ENCODE assay signal across 13 cellular contexts in genomic region chr16:3186946-3187690, GRCh38. TPM values are rescaled to one million over a fixed set of nuclear protein-coding genes. Genes with fewer than 3 reads are reported as not detected.
DNase-seq lines count a peak whose midpoint lies in the region; ATAC-seq and TF ChIP-seq lines count a peak whose summit lies in the region.
"Had no signal": no experiment of that assay in that cellular context is flagged by ENCODE, and none has a peak within 500 bp of the region (broad histone marks: within the 10 kb centered on the region; RNA-seq: fewer than 3 reads in every experiment).

No MANE protein-coding gene starts in this region.

- no peak for TF ChIP-seq POLR2A in lower leg skin (IDR thresholded peaks at IDR 0.05)

- H3K36me3 ChIP-seq in HUES64 (ENCODE audit: insufficient read depth, low read length): no peaks in the 10 kb centered on the region
- H3K36me3 ChIP-seq: SJCRH30, tibial artery had no signal

- no peak for DNase-seq in activated CD8-positive, alpha-beta memory T cell treated with anti-CD3 and anti-CD28 coated beads, Interleukin-2, amount 10 ng/mL, durations not matched to agents 7 days and 5 days
- DNase-seq in activated CD8-positive, alpha-beta memory T cell treated with anti-CD3 and anti-CD28 coated beads for 24 hours: no peak
- no peak for DNase-seq in central memory CD8-positive, alpha-beta T cell (ENCODE audit: low spot score in 2 of 2)
- no peak for DNase-seq in neural crest cell (ENCODE audit: low read depth, low spot score)
- DNase-seq in lower leg skin (ENCODE audit: low spot score in 2 of 2): no peak
- no peak for DNase-seq in stimulated activated CD4-positive, alpha-beta T cell treated with anti-CD3 and anti-CD28 coated beads, Interleukin-2, amount 100 ng/mL, for 24 hours
- DNase-seq: KG1, tibial artery had no signal

- CTCF ChIA-PET in activated CD8-positive, alpha-beta memory T cell treated with anti-CD3 and anti-CD28 coated beads, Interleukin-2, amount 10 ng/mL, durations not matched to agents 7 days and 5 days (lab: Charles Lee): interaction anchor here (0.7 to 1.1 kb wide), 4 partner anchors 11 to 155 kb away, joined by 3 read pairs; no protein-coding TSS in a partner anchor

- H3K4me3 ChIP-seq in HUES64 (ENCODE audit: low read length) (peak overlapping the region; percentile 88), lower leg skin (ENCODE audit: low read depth, poor library complexity, severe bottlenecking) (no peak overlapping the region)
- H3K4me3 ChIP-seq: tibial artery had no signal

- TF ChIP-seq CTCF in neural crest cell (conservative IDR thresholded peaks at IDR 0.05): no peak
- TF ChIP-seq CTCF in lower leg skin (IDR thresholded peaks at IDR 0.05): no peak

- H3K9me3 Mint-ChIP-seq in activated CD8-positive, alpha-beta memory T cell treated with anti-CD3 and anti-CD28 coated beads, Interleukin-2, amount 10 ng/mL, durations not matched to agents 7 days and 5 days (ENCODE audit: low read depth): peaks cover 2% of the 10 kb centered on the region
- H3K9me3 Mint-ChIP-seq in central memory CD8-positive, alpha-beta T cell: peaks cover 5% of the 10 kb centered on the region
- H3K9me3 Mint-ChIP-seq in neural crest cell: no peaks in the 10 kb centered on the region

- no peaks in the 10 kb centered on the region for H3K9me3 ChIP-seq in HUES64 (ENCODE audit: insufficient read depth, low read depth, low read length)
- H3K9me3 ChIP-seq: SJCRH30, tibial artery had no signal

- H3K27me3 Mint-ChIP-seq in activated CD8-positive, alpha-beta memory T cell treated with anti-CD3 and anti-CD28 coated beads, Interleukin-2, amount 10 ng/mL, durations not matched to agents 7 days and 5 days: peaks cover 89% of the 10 kb centered on the region
- H3K27me3 Mint-ChIP-seq in central memory CD8-positive, alpha-beta T cell: peaks cover 85% of the 10 kb centered on the region
- H3K27me3 Mint-ChIP-seq in neural crest cell (ENCODE audit: low read depth): peaks cover 95% of the 10 kb centered on the region

- no peak for ATAC-seq in activated CD8-positive, alpha-beta memory T cell treated with anti-CD3 and anti-CD28 coated beads, Interleukin-2, amount 10 ng/mL, durations not matched to agents 7 days and 5 days
- ATAC-seq in central memory CD8-positive, alpha-beta T cell (replicated peaks; ENCODE audit: extremely low read depth, poor library complexity, severe bottlenecking): no peak
- ATAC-seq in GM19023 (IDR thresholded peaks at IDR 0.05; ENCODE audit: unreplicated experiment): no peak

- H3K36me3 Mint-ChIP-seq in activated CD8-positive, alpha-beta memory T cell treated with anti-CD3 and anti-CD28 coated beads, Interleukin-2, amount 10 ng/mL, durations not matched to agents 7 days and 5 days: peaks cover 11% of the 10 kb centered on the region
- peaks cover 59% of the 10 kb centered on the region for H3K36me3 Mint-ChIP-seq in central memory CD8-positive, alpha-beta T cell (ENCODE audit: insufficient read depth)
- H3K36me3 Mint-ChIP-seq in neural crest cell (ENCODE audit: low read depth): peaks cover 7% of the 10 kb centered on the region

- H3K27ac ChIP-seq in HUES64 (ENCODE audit: low read depth, low read length): no peak overlapping the region
- H3K27ac ChIP-seq: SJCRH30, tibial artery had no signal

- peaks cover 62% of the 10 kb centered on the region for H3K27me3 ChIP-seq in HUES64 (ENCODE audit: insufficient read depth, low read length)
- H3K27me3 ChIP-seq: SJCRH30 had no signal

- peak overlapping the region; percentile 64 for H3K4me3 Mint-ChIP-seq in activated CD8-positive, alpha-beta memory T cell treated with anti-CD3 and anti-CD28 coated beads, Interleukin-2, amount 10 ng/mL, durations not matched to agents 7 days and 5 days
- peak overlapping the region; percentile 77 for H3K4me3 Mint-ChIP-seq in central memory CD8-positive, alpha-beta T cell
- peak overlapping the region; percentile 98 for H3K4me3 Mint-ChIP-seq in neural crest cell

- 87% methylated on average over 23 of the region's 23 CpGs for WGBS in HUES64
- 72 to 75% methylated on average over 23 of the region's 23 CpGs for WGBS in lower leg skin, 2 donors

- H3K27ac Mint-ChIP-seq in activated CD8-positive, alpha-beta memory T cell treated with anti-CD3 and anti-CD28 coated beads, Interleukin-2, amount 10 ng/mL, durations not matched to agents 7 days and 5 days: peak overlapping the region; percentile 77
- peak overlapping the region; percentile 96 for H3K27ac Mint-ChIP-seq in central memory CD8-positive, alpha-beta T cell (ENCODE audit: low read depth)
- no peak overlapping the region for H3K27ac Mint-ChIP-seq in neural crest cell (ENCODE audit: unreplicated experiment)

- no peak overlapping the region for H3K9ac ChIP-seq in HUES64 (ENCODE audit: low read depth, low read length)

- H3K4me1 ChIP-seq in HUES64 (ENCODE audit: insufficient read depth, low read length): peaks cover 3% of the 10 kb centered on the region; the same call in 1 of the 2 replicates
- H3K4me1 ChIP-seq: SJCRH30 had no signal

- H3K4me1 Mint-ChIP-seq in activated CD8-positive, alpha-beta memory T cell treated with anti-CD3 and anti-CD28 coated beads, Interleukin-2, amount 10 ng/mL, durations not matched to agents 7 days and 5 days: peaks cover 62% of the 10 kb centered on the region
- peaks cover 61% of the 10 kb centered on the region for H3K4me1 Mint-ChIP-seq in central memory CD8-positive, alpha-beta T cell
- H3K4me1 Mint-ChIP-seq in neural crest cell: peaks cover 46% of the 10 kb centered on the region

- intact Hi-C loops in lower leg skin (cut with DNase I; ENCODE audit: low total_unique reads): no loop called here

RNA-seq across cellular contexts. Expression of gene OR1F1, which starts 0.9 kb away (rescaled TPM):
- not detected for total RNA-seq in activated CD8-positive, alpha-beta memory T cell treated with anti-CD3 and anti-CD28 coated beads, Interleukin-2, amount 10 ng/mL, durations not matched to agents 7 days and 5 days
- polyA plus RNA-seq in HUES64 (2013, experiment 1 of 2): not detected
- not detected for polyA plus RNA-seq in HUES64 (2013, experiment 2 of 2)
- total RNA-seq in neural crest cell (0.35 TPM in 1 of 2 replicates, not detected in the other), lower leg skin (not detected)
- total RNA-seq: mononuclear cell, progenitor cell of endocrine pancreas had no signal

RNA-seq across cellular contexts. Expression of gene ZNF200, which starts 47.8 kb away (rescaled TPM):
- total RNA-seq in activated CD8-positive, alpha-beta memory T cell treated with anti-CD3 and anti-CD28 coated beads, Interleukin-2, amount 10 ng/mL, durations not matched to agents 7 days and 5 days: 10 to 100 TPM; 12.3 to 12.9 TPM
- 10.6 TPM for polyA plus RNA-seq in HUES64 (2013, experiment 1 of 2)
- 9.1 TPM for polyA plus RNA-seq in HUES64 (2013, experiment 2 of 2)
- 12.1 and 14.1 TPM in 2 replicates for total RNA-seq in neural crest cell
- total RNA-seq in lower leg skin: 1 to 10 TPM; 2.2 to 5.7 (median 3.9) TPM

RNA-seq across cellular contexts. Expression of gene ZNF213, which starts 52.3 kb away (rescaled TPM):
- 10 to 100 TPM; 10.6 to 12.3 TPM for total RNA-seq in activated CD8-positive, alpha-beta memory T cell treated with anti-CD3 and anti-CD28 coated beads, Interleukin-2, amount 10 ng/mL, durations not matched to agents 7 days and 5 days
- 5.7 TPM for polyA plus RNA-seq in HUES64 (2013, experiment 1 of 2)
- polyA plus RNA-seq in HUES64 (2013, experiment 2 of 2): 7.3 TPM
- total RNA-seq in neural crest cell: 14.9 and 15.9 TPM in 2 replicates
- 10 to 100 TPM; 10.7 to 18.0 (median 14.6) TPM for total RNA-seq in lower leg skin
